In genomic region chr11:125062931-125063428, GRCh38 we compare ENCODE assay signal across 1 cellular context.
A peak's percentile ranks its signal among the peaks of the same experiment; 100 is the strongest.
TF ChIP-seq lines count a peak whose summit lies in the region.

Gene SLC37A2 (plus strand): TSS chr11:125063305. CDS start chr11:125063368, 63 bp downstream.

TF ChIP-seq in HEK293, 187 proteins besides CTCF, POLR2A, EP300 and RAD21 (continued from another document and continues in another):
- peak; percentile 58; the same call in 1 of the 2 replicates for TF ChIP-seq PRDM1 (tag by site-specific recombination; IDR thresholded peaks at IDR 0.05)
- no peak for TF ChIP-seq ZNF747 (tag by site-specific recombination; IDR thresholded peaks at IDR 0.05)
- no peak for TF ChIP-seq BCL6B (tag by site-specific recombination; IDR thresholded peaks at IDR 0.05)
- no peak for TF ChIP-seq ZNF133 (tag by site-specific recombination; IDR thresholded peaks at IDR 0.05)
- TF ChIP-seq ZNF555 (tag by site-specific recombination; conservative IDR thresholded peaks at IDR 0.05): no peak
- TF ChIP-seq ZNF707 (tag by site-specific recombination; IDR thresholded peaks at IDR 0.05): no peak
- TF ChIP-seq ZNF335 (tag by site-specific recombination; conservative IDR thresholded peaks at IDR 0.05): peak; percentile 80
- no peak for TF ChIP-seq ZNF175 (tag by site-specific recombination; IDR thresholded peaks at IDR 0.05)
- TF ChIP-seq ZNF639 (tag by site-specific recombination; IDR thresholded peaks at IDR 0.05): no peak
- TF ChIP-seq ZNF677 (tag by site-specific recombination; IDR thresholded peaks at IDR 0.05): no peak
- no peak for TF ChIP-seq SCRT2 (tag by site-specific recombination; IDR thresholded peaks at IDR 0.05)
- TF ChIP-seq SP7 (tag by site-specific recombination; IDR thresholded peaks at IDR 0.05): peak; percentile 34; the same call in 1 of the 2 replicates
- TF ChIP-seq ZBTB6 (tag by site-specific recombination; IDR thresholded peaks at IDR 0.05): no peak
- TF ChIP-seq ZNF600 (tag by site-specific recombination; IDR thresholded peaks at IDR 0.05): peak; percentile 83
- no peak for TF ChIP-seq TRIM28 (IDR thresholded peaks at IDR 0.05; ENCODE audit: borderline replicate concordance, low read length)
- no peak for TF ChIP-seq ZNF221 (tag by site-specific recombination; IDR thresholded peaks at IDR 0.05; ENCODE audit: borderline replicate concordance)
- peak; percentile 34; the same call in 1 of the 2 replicates for TF ChIP-seq HIC1 (tag by site-specific recombination; IDR thresholded peaks at IDR 0.05)
- no peak for TF ChIP-seq ZNF266 (tag by site-specific recombination; IDR thresholded peaks at IDR 0.05; ENCODE audit: low read depth)
- TF ChIP-seq ZNF521 (tag by site-specific recombination; IDR thresholded peaks at IDR 0.05): no peak
- TF ChIP-seq ZIC2 (tag by site-specific recombination; IDR thresholded peaks at IDR 0.05): peak; percentile 77
- TF ChIP-seq YY2 (tag by site-specific recombination; IDR thresholded peaks at IDR 0.05): no peak
- no peak for TF ChIP-seq ZNF501 (tag by site-specific recombination; IDR thresholded peaks at IDR 0.05)
- TF ChIP-seq ZNF148 (tag by site-specific recombination; IDR thresholded peaks at IDR 0.05; ENCODE audit: borderline replicate concordance): no peak
- TF ChIP-seq ZNF704 (tag by site-specific recombination; IDR thresholded peaks at IDR 0.05): no peak
- no peak for TF ChIP-seq ZBTB44 (tag by site-specific recombination; IDR thresholded peaks at IDR 0.05)
- TF ChIP-seq SP3 (tag by site-specific recombination; IDR thresholded peaks at IDR 0.05): 0 out of 2 replicates have a peak, but pooled peaks have one; percentile 32
- TF ChIP-seq ZNF324 (tag by site-specific recombination; IDR thresholded peaks at IDR 0.05): no peak
- TF ChIP-seq ZNF664 (tag by site-specific recombination; IDR thresholded peaks at IDR 0.05): no peak
- 0 out of 2 replicates have a peak, but pooled peaks have one; percentile 42 for TF ChIP-seq ZXDB (tag by site-specific recombination; IDR thresholded peaks at IDR 0.05)
- TF ChIP-seq ZNF645 (tag by site-specific recombination; IDR thresholded peaks at IDR 0.05): no peak
- no peak for TF ChIP-seq ZSCAN23 (tag by site-specific recombination; IDR thresholded peaks at IDR 0.05)
- no peak for TF ChIP-seq FEZF1 (tag by site-specific recombination; IDR thresholded peaks at IDR 0.05)
- peak; percentile 48; the same call in 1 of the 2 replicates for TF ChIP-seq ZBTB20 (tag by site-specific recombination; IDR thresholded peaks at IDR 0.05)
- no peak for TF ChIP-seq ZNF302 (tag by site-specific recombination; IDR thresholded peaks at IDR 0.05; ENCODE audit: low read depth)
- TF ChIP-seq ZNF449 (tag by site-specific recombination; IDR thresholded peaks at IDR 0.05): no peak
- TF ChIP-seq ZNF610 (tag by site-specific recombination; IDR thresholded peaks at IDR 0.05; ENCODE audit: borderline replicate concordance): no peak
- TF ChIP-seq ATF2 (tag by site-specific recombination; IDR thresholded peaks at IDR 0.05; ENCODE audit: low read depth): no peak
- TF ChIP-seq ZBTB17 (tag by site-specific recombination; IDR thresholded peaks at IDR 0.05): no peak; the same call in 1 of the 2 replicates
- TF ChIP-seq TCF7L2 (IDR thresholded peaks at IDR 0.05; ENCODE audit: borderline replicate concordance, low read depth, low read length): no peak
- no peak for TF ChIP-seq OVOL3 (tag by site-specific recombination; IDR thresholded peaks at IDR 0.05)
- TF ChIP-seq ZBTB26 (tag by site-specific recombination; optimal IDR thresholded peaks at IDR 0.05): peak; percentile 46
- TF ChIP-seq HOXD13 (CRISPR knock-in tag; IDR thresholded peaks at IDR 0.05; ENCODE audit: borderline replicate concordance): no peak
- 0 out of 2 replicates have a peak, but pooled peaks have one; percentile 43 for TF ChIP-seq ZNF629 (tag by site-specific recombination; IDR thresholded peaks at IDR 0.05)
- TF ChIP-seq GLIS1 (tag by site-specific recombination; IDR thresholded peaks at IDR 0.05): no peak; the same call in 1 of the 2 replicates
- no peak for TF ChIP-seq MYNN (tag by site-specific recombination; IDR thresholded peaks at IDR 0.05; ENCODE audit: borderline replicate concordance)
- TF ChIP-seq ZNF132 (tag by site-specific recombination; IDR thresholded peaks at IDR 0.05; ENCODE audit: borderline replicate concordance): no peak
- TF ChIP-seq GLIS2 (tag by site-specific recombination; IDR thresholded peaks at IDR 0.05): peak; percentile 35; the same call in 1 of the 2 replicates
- TF ChIP-seq ZNF366 (tag by site-specific recombination; conservative IDR thresholded peaks at IDR 0.05): 0 out of 2 replicates have a peak, but pooled peaks have one; percentile 6
- no peak for TF ChIP-seq ZNF138 (tag by site-specific recombination; IDR thresholded peaks at IDR 0.05; ENCODE audit: borderline replicate concordance)
- TF ChIP-seq ZFP69B (tag by site-specific recombination; IDR thresholded peaks at IDR 0.05): no peak
- no peak for TF ChIP-seq ZNF843 (tag by site-specific recombination; IDR thresholded peaks at IDR 0.05)
- no peak for TF ChIP-seq ZNF423 (tag by site-specific recombination; IDR thresholded peaks at IDR 0.05)
